1 cellular context compared by ENCODE assay signal in genomic region chr3:100667316-100667715, GRCh38. TPM values are rescaled to one million over a fixed set of nuclear protein-coding genes. Genes with fewer than 3 reads are reported as not detected.
"Had no signal": no experiment of that assay in that cellular context is flagged by ENCODE, and none has a peak within 500 bp of the region (broad histone marks: within the 10 kb centered on the region; RNA-seq: fewer than 3 reads in every experiment).

No MANE protein-coding gene starts in this region.

RNA-seq across cellular contexts. Expression of gene ADGRG7, which starts 57.9 kb away (rescaled TPM):
- total RNA-seq: G401 had no signal
